8 cellular contexts compared by ENCODE assay signal in genomic region chr7:74449809-74450397, GRCh38. TPM values are rescaled to one million over a fixed set of nuclear protein-coding genes. Genes with fewer than 3 reads are reported as not detected.
A peak's percentile ranks its signal among the peaks of the same experiment; 100 is the strongest.
DNase-seq lines count a peak whose midpoint lies in the region; ATAC-seq and TF ChIP-seq lines count a peak whose summit lies in the region.

No MANE protein-coding gene starts in this region.

- intact Hi-C loops in HCT116 (cut with micrococcal nuclease), result loop anchor here (10.0 kb wide), 1 partner anchor 95 kb away; no protein-coding TSS in a partner anchor
- intact Hi-C loops in prostate gland (cut with DNase I), result loop anchor here (10.0 kb wide), 1 partner anchor 115 kb away; no protein-coding TSS in a partner anchor

- no peaks in the 10 kb centered on the region for H3K27me3 ChIP-seq in BJ (ENCODE audit: control insufficient read depth, insufficient read depth, low read length)
- H3K27me3 ChIP-seq in HCT116 (ENCODE audit: insufficient read depth, low read length), result no peaks in the 10 kb centered on the region
- no peaks in the 10 kb centered on the region for H3K27me3 ChIP-seq in prostate gland (replicated peaks; ENCODE audit: insufficient read depth)

- H3K9me2 ChIP-seq in HCT116 (ENCODE audit: insufficient read depth), result no peaks in the 10 kb centered on the region

- peak overlapping the region; percentile 63 for H2AFZ ChIP-seq in HCT116 (ENCODE audit: low read depth, low read length, poor library complexity, severe bottlenecking)

- POLR2A ChIA-PET in BJ (lab: Charles Lee) (no interaction called here), HCT116 (lab: Charles Lee) (interaction anchor here (1.0 kb wide), 1 partner anchor 28 kb away, joined by 3 read pairs; no protein-coding TSS in a partner anchor), RWPE1 (lab: Yijun Ruan, JAX; ENCODE audit: low non-redundant PET) (interaction anchor here (0.6 kb wide), 1 partner anchor 61 kb away, joined by 4 read pairs; no protein-coding TSS in a partner anchor)

- no peak for DNase-seq in BJ (ENCODE audit: low read depth)
- DNase-seq in HCT116 (ENCODE audit: low read depth, low spot score), result peak; percentile 48
- DNase-seq in RWPE1 (ENCODE audit: low spot score), result peak; percentile 34
- peak; percentile 36 for DNase-seq in activated T-helper 9 cell treated with anti-CD3 and anti-CD28 coated beads, Interleukin-2, amount 50 U/mL, for 16 hours (ENCODE audit: low read depth)
- DNase-seq in globus pallidus (ENCODE audit: low spot score), result peak; percentile 42
- peak; percentile 46 for DNase-seq in prostate gland (ENCODE audit: low spot score)

- H3K4me3 ChIP-seq in BJ (ENCODE audit: low read depth, low read length), result no peak overlapping the region
- H3K4me3 ChIP-seq in HCT116 (replicated peaks in 1 of 2; ENCODE audit: low read depth in 1 of 2, low read length in 2 of 2), result no peak overlapping the region
- no peak overlapping the region for H3K4me3 ChIP-seq in prostate gland

- H3K27ac ChIP-seq in HCT116 (ENCODE audit: low read depth, low read length) (no peak overlapping the region), RWPE1 (peak overlapping the region; percentile 95), prostate gland (no peak overlapping the region)

- no peak overlapping the region for H3K4me2 ChIP-seq in HCT116 (ENCODE audit: low read length)

- peaks cover 8% of the 10 kb centered on the region for H3K79me2 ChIP-seq in HCT116 (ENCODE audit: insufficient read depth, low read length)

- H3K4me1 ChIP-seq in HCT116 (ENCODE audit: control insufficient read depth in 1 of 2, insufficient read depth in 2 of 2, low read length in 2 of 2), result peaks cover 19 to 37% of the 10 kb centered on the region in 2 experiments
- no peaks in the 10 kb centered on the region for H3K4me1 ChIP-seq in prostate gland (replicated peaks)

- H3K36me3 ChIP-seq in BJ (ENCODE audit: control insufficient read depth, insufficient read depth, low read length), result no peaks in the 10 kb centered on the region
- no peaks in the 10 kb centered on the region for H3K36me3 ChIP-seq in HCT116 (ENCODE audit: control insufficient read depth in 1 of 2, insufficient read depth in 2 of 2, low read length in 2 of 2)
- no peaks in the 10 kb centered on the region for H3K36me3 ChIP-seq in prostate gland

- no peak for TF ChIP-seq POLR2A in HCT116 (IDR thresholded peaks at IDR 0.05; ENCODE audit: borderline replicate concordance, extremely low read depth, insufficient read depth, insufficient read length)
- no peak for TF ChIP-seq POLR2A in prostate gland (IDR thresholded peaks at IDR 0.05)

- TF ChIP-seq RAD21 in HCT116 (IDR thresholded peaks at IDR 0.05; ENCODE audit: low read depth), result peak; percentile 67

- H4K20me1 ChIP-seq in HCT116 (ENCODE audit: insufficient read depth), result no peaks in the 10 kb centered on the region

- TF ChIP-seq CTCF in BJ (IDR thresholded peaks at IDR 0.05; ENCODE audit: insufficient read depth, low read depth, low read length), result peak; percentile 83
- peak; percentile 64 to 92 (median 85); a peak in 5 of 6 replicates for TF ChIP-seq CTCF in HCT116 (IDR thresholded peaks at IDR 0.05 in 2 of 3, conservative IDR thresholded peaks at IDR 0.05 in 1 of 3; ENCODE audit: borderline replicate concordance in 1 of 3, insufficient read depth in 1 of 3, low read depth in 2 of 3, low read length in 2 of 3)
- TF ChIP-seq CTCF in RWPE1 (conservative IDR thresholded peaks at IDR 0.05; ENCODE audit: low read depth), result peak; percentile 85
- peak; percentile 77 to 82 (median 80) for TF ChIP-seq CTCF in prostate gland (IDR thresholded peaks at IDR 0.05)

- CTCF ChIA-PET in BJ (lab: Yijun Ruan, JAX), result interaction anchor here (0.6 to 2.9 kb wide), 22 partner anchors 9 to 138 kb away, joined by 3 to 23 read pairs (median 4); no protein-coding TSS in a partner anchor
- CTCF ChIA-PET in HCT116 (lab: Charles Lee), result interaction anchor here (0.8 to 1.2 kb wide), 4 partner anchors 9 to 167 kb away, joined by 3 to 5 read pairs (median 3); no protein-coding TSS in a partner anchor
- CTCF ChIA-PET in RWPE1 (lab: Yijun Ruan, JAX), result interaction anchor here (0.6 to 1.6 kb wide), 4 partner anchors 15 to 595 kb away, joined by 3 to 7 read pairs (median 4); no protein-coding TSS in a partner anchor

- peak; percentile 46 for ATAC-seq in HCT116
- ATAC-seq in GM21423 (IDR thresholded peaks at IDR 0.05; ENCODE audit: unreplicated experiment), result no peak
- ATAC-seq in HG03469 (IDR thresholded peaks at IDR 0.05; ENCODE audit: unreplicated experiment), result no peak

- 81% methylated on average over 15 of the region's 15 CpGs for WGBS in prostate gland

- RAD21 ChIA-PET in HCT116 (lab: Charles Lee; ENCODE audit: low non-redundant PET in 1 of 2, low total read pairs in 2 of 2, uncharacterized antibody in 2 of 2, unreplicated experiment in 2 of 2), result interaction anchor here in 1 of 2 experiments (0.6 kb wide), 1 partner anchor 106 kb away, joined by 3 read pairs; no protein-coding TSS in a partner anchor

- no peak overlapping the region for H3K9ac ChIP-seq in HCT116 (ENCODE audit: low read length)

- no TSS peak for BruUV-seq in HCT116 (replicated peaks; lab: Mats Ljungman, UMichigan)

- H3K9me3 ChIP-seq in HCT116 (ENCODE audit: control insufficient read depth in 1 of 2, insufficient read depth in 1 of 2, low read depth in 1 of 2, low read length in 2 of 2) (no peaks in the 10 kb centered on the region), prostate gland (no peaks in the 10 kb centered on the region)

TF ChIP-seq in HCT116, 20 proteins besides CTCF, POLR2A, EP300 and RAD21:
- TF ChIP-seq REST (IDR thresholded peaks at IDR 0.05; ENCODE audit: low read depth) (no peak), POLR2AphosphoS5 (IDR thresholded peaks at IDR 0.05; ENCODE audit: low read depth, low read length) (no peak), SIN3A (IDR thresholded peaks at IDR 0.05; ENCODE audit: low read depth) (no peak), TCF7L2 (IDR thresholded peaks at IDR 0.05; ENCODE audit: borderline replicate concordance, extremely low read depth, insufficient read depth, insufficient read length) (no peak)

RNA-seq across cellular contexts. Expression of gene GTF2IRD1, which starts 3.8 kb away (rescaled TPM):
- 23.8 and 29.0 TPM in 2 replicates for polyA plus RNA-seq in BJ (2011; rRNA removed)
- polyA minus RNA-seq in BJ (2011; rRNA and poly(A)+ RNA removed), result 19.3 and 24.8 TPM in 2 replicates
- total RNA-seq in HCT116 (2021; ENCODE audit: unreplicated experiment) (34.5 TPM), prostate gland (10 to 100 TPM; 24.0 to 36.6 TPM)
- polyA plus RNA-seq in HCT116 (2012), result 38.2 and 47.2 TPM in 2 replicates
